8 cellular contexts compared by ENCODE assay signal in the genomic region with DNA sequence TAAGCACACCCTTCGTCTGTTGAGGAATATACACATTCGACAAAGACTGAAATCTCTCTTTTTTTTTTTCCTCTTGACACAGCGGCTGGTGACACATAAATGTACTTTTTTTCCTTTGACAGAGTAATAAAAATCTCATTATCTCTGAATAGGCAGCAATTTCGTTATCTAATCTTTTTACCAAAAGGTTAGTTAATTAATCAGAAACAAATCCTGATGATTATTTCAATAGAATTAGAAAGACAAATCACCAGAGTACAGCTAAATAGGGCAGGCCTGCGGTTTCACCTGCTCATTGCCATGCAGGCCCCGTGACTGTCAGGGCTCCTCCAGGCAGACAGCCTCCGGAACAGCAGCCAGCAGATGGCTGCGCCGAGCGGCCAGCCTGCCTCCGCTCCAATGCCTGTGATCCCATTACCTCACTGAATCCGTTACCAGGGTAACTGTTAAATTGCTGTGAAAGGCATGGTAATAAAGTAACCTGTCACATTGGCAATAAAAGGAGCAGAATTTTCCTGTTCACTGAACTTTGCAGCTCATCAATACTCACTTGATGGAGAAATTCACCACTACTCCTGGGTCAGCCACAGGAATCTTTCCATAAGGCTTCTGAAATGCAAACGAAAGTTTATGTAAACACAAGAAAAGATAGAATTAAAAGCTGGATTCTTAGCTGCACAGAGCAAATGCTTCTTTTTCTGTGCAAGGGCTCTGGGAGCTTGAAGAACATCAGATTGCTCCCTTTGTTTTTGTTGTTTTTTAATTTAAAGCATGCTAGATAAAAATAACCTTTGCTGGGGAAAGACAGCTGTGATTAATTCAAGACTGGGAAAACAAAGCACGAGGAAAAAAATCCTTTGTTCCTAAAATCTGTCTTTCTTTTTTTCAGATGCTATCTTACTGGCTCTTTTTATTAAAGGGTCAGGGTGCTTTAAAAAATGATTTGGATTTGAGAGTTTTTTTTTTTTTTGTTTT.
DNase-seq lines count a peak whose midpoint lies in the region; ATAC-seq and TF ChIP-seq lines count a peak whose summit lies in the region.

No MANE protein-coding gene starts in this region.

- H4K8ac ChIP-seq in IMR-90 (ENCODE audit: low read depth in 2 of 2, low read length in 2 of 2), result peak overlapping the region in 1 of 2 experiments; percentile 30; a peak in 1 of 4 replicates

- TF ChIP-seq CTCF in IMR-90 (conservative IDR thresholded peaks at IDR 0.05; ENCODE audit: low read depth, low read length), result peak; percentile 42
- peak in 3 of 4 experiments; percentile 10 to 34 (median 32) for TF ChIP-seq CTCF in uterus (IDR thresholded peaks at IDR 0.05)

- H3K27me3 ChIP-seq in IMR-90 (ENCODE audit: control insufficient read depth, insufficient read depth, low read length) (no peaks in the 10 kb centered on the region), uterus (no peaks in the 10 kb centered on the region)

- H3K23ac ChIP-seq in IMR-90 (ENCODE audit: low read depth, low read length), result no peak overlapping the region

- H2AK9ac ChIP-seq in IMR-90 (replicated peaks; ENCODE audit: low read depth, low read length, poor library complexity), result no peak overlapping the region

- dilution Hi-C loops in IMR-90 (cut with HindIII; ENCODE audit: low sequenced_read_pairs, unreplicated experiment), result no loop called here

- intact Hi-C loops in IMR-90 (cut with micrococcal nuclease) (loop anchor here (1.0 to 5.0 kb wide), 6 partner anchors 71 to 761 kb away; no protein-coding TSS in a partner anchor), uterus (cut with DNase I; ENCODE audit: low total_unique reads) (no loop called here)

- H4K5ac ChIP-seq in IMR-90 (ENCODE audit: low read depth, low read length), result no peak overlapping the region

- POLR2A ChIA-PET in IMR-90 (lab: Charles Lee; ENCODE audit: unreplicated experiment), result no interaction called here

- ATAC-seq in GM21390 (IDR thresholded peaks at IDR 0.05; ENCODE audit: unreplicated experiment) (peak; percentile 43), IMR-90 (ENCODE audit: low read depth) (peak; percentile 84), esophagus mucosa (peak; percentile 54)

- no peak overlapping the region for H3K9ac ChIP-seq in IMR-90 (ENCODE audit: low read depth, low read length)

- H2BK120ac ChIP-seq in IMR-90 (ENCODE audit: low read depth, low read length), result peak overlapping the region; percentile 92

- H3K4me3 ChIP-seq in IMR-90 (ENCODE audit: insufficient read depth, low read depth, low read length) (peak overlapping the region; percentile 10; the same call in 1 of the 2 replicates), uterus (peak overlapping the region in 1 of 2 donors; percentile 23)

- H3K4ac ChIP-seq in IMR-90 (ENCODE audit: low read depth, low read length), result peak overlapping the region; percentile 71

- H3K27ac ChIP-seq in IMR-90 (ENCODE audit: insufficient read depth, low read length), result no peak overlapping the region
- H3K27ac ChIP-seq in uterus, result peak overlapping the region; percentile 65 to 73

- H3K9me3 ChIP-seq in IMR-90 (ENCODE audit: control insufficient read depth, insufficient read depth, low read length) (no peaks in the 10 kb centered on the region), uterus (no peaks in the 10 kb centered on the region)

- H4K20me1 ChIP-seq in IMR-90 (ENCODE audit: insufficient read depth, low read length), result no peaks in the 10 kb centered on the region

- H3K56ac ChIP-seq in IMR-90 (ENCODE audit: extremely low read depth, insufficient read depth, low read length), result no peak overlapping the region

- H4K91ac ChIP-seq in IMR-90 (ENCODE audit: insufficient read depth, low read depth, low read length), result no peak overlapping the region

- in situ Hi-C loops in IMR-90 (cut with MboI; ENCODE audit: low sequenced_read_pairs), result loop anchor here (10.0 kb wide), 1 partner anchor 668 kb away; a partner anchor contains a TSS

- peaks cover 20% of the 10 kb centered on the region for H3K4me1 ChIP-seq in IMR-90 (ENCODE audit: control insufficient read depth, insufficient read depth, low read length)
- peaks cover 3 to 5% of the 10 kb centered on the region in 2 donors for H3K4me1 ChIP-seq in uterus

- DNase-seq in AG08395 (ENCODE audit: low spot score), result peak; percentile 49
- peak; percentile 91 for DNase-seq in IMR-90
- DNase-seq in RPMI7951 (ENCODE audit: low read depth), result peak; percentile 84
- peak; percentile 86 for DNase-seq in midbrain (lab: John Stamatoyannopoulos, UW)
- peak; percentile 52 to 62 for DNase-seq in uterus
- no peak for DNase-seq in NOMO-1 treated with dmso at 0.1 percent for 144 hours (lab: John Stamatoyannopoulos, UW; ENCODE audit: unreplicated experiment)

- H2BK15ac ChIP-seq in IMR-90 (ENCODE audit: low read depth, low read length), result peak overlapping the region; percentile 24; the same call in 1 of the 3 replicates

- H2BK5ac ChIP-seq in IMR-90 (ENCODE audit: low read depth, low read length, poor library complexity, severe bottlenecking), result no peak overlapping the region

- no TSS peak for BruUV-seq in IMR-90 (replicated peaks; lab: Mats Ljungman, UMichigan)

- H3K14ac ChIP-seq in IMR-90 (replicated peaks; ENCODE audit: low read depth, low read length), result no peak overlapping the region

- H3K9me1 ChIP-seq in IMR-90 (ENCODE audit: insufficient read depth, low read length), result 0 out of 2 replicates have a peak, but pooled peaks cover 5% of the 10 kb centered on the region

- peak; percentile 55 for TF ChIP-seq RAD21 in IMR-90 (IDR thresholded peaks at IDR 0.05; ENCODE audit: low read length)

- H3K18ac ChIP-seq in IMR-90 (ENCODE audit: low read depth, low read length), result no peak overlapping the region

- CTCF ChIA-PET in IMR-90 (lab: Yijun Ruan, JAX), result interaction anchor here (0.6 to 1.0 kb wide), 4 partner anchors 13 to 336 kb away, joined by 3 to 4 read pairs (median 4); no protein-coding TSS in a partner anchor

- peak overlapping the region; percentile 93; the same call in 1 of the 2 replicates for H2BK20ac ChIP-seq in IMR-90 (ENCODE audit: low read depth, low read length)

- peak overlapping the region; percentile 41 for H3K4me2 ChIP-seq in IMR-90 (ENCODE audit: low read depth, low read length)

- peak overlapping the region; percentile 77 for H2AFZ ChIP-seq in IMR-90 (replicated peaks; ENCODE audit: low read length, poor library complexity)

- no peak for TF ChIP-seq POLR2A in IMR-90 (IDR thresholded peaks at IDR 0.05; ENCODE audit: low read depth, low read length)
- no peak for TF ChIP-seq POLR2A in uterus (IDR thresholded peaks at IDR 0.05)

- no peaks in the 10 kb centered on the region for H3K36me3 ChIP-seq in IMR-90 (ENCODE audit: control insufficient read depth, insufficient read depth, low read length)
- no peaks in the 10 kb centered on the region for H3K36me3 ChIP-seq in uterus

- H2AK5ac ChIP-seq in IMR-90 (ENCODE audit: low read depth, low read length), result no peak overlapping the region

- 20% methylated on average over 1 of the region's 14 CpGs; no CpG with 5 or more reads in 1 of the 2 experiments for WGBS in IMR-90 (ENCODE audit: extremely low coverage in 2 of 2, insufficient read length in 1 of 2), 2 experiments

- H3K79me1 ChIP-seq in IMR-90 (ENCODE audit: low read depth in 1 of 2, low read length in 2 of 2), result no peaks in the 10 kb centered on the region

TF ChIP-seq in IMR-90, 13 proteins besides CTCF, POLR2A, EP300 and RAD21:
- TF ChIP-seq CEBPB (IDR thresholded peaks at IDR 0.05; ENCODE audit: low read depth, low read length) (no peak), SMC3 (IDR thresholded peaks at IDR 0.05; ENCODE audit: low read depth, low read length) (peak; percentile 43)
- TF ChIP-seq, protein P1, sequence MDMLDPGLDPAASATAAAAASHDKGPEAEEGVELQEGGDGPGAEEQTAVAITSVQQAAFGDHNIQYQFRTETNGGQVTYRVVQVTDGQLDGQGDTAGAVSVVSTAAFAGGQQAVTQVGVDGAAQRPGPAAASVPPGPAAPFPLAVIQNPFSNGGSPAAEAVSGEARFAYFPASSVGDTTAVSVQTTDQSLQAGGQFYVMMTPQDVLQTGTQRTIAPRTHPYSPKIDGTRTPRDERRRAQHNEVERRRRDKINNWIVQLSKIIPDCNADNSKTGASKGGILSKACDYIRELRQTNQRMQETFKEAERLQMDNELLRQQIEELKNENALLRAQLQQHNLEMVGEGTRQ (IDR thresholded peaks at IDR 0.05; ENCODE audit: low read depth, low read length), result peak; percentile 45
